In genomic region chr5:38465045-38465444, GRCh38 we compare ENCODE assay signal across 2 cellular contexts.
TF ChIP-seq lines count a peak whose summit lies in the region.

No MANE protein-coding gene starts in this region.

TF ChIP-seq in A549, 52 proteins besides CTCF, POLR2A, EP300 and RAD21 (continued from another document):
- TF ChIP-seq, protein P1, sequence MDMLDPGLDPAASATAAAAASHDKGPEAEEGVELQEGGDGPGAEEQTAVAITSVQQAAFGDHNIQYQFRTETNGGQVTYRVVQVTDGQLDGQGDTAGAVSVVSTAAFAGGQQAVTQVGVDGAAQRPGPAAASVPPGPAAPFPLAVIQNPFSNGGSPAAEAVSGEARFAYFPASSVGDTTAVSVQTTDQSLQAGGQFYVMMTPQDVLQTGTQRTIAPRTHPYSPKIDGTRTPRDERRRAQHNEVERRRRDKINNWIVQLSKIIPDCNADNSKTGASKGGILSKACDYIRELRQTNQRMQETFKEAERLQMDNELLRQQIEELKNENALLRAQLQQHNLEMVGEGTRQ (IDR thresholded peaks at IDR 0.05): no peak
- TF ChIP-seq FOXS1 (CRISPR knock-in tag; IDR thresholded peaks at IDR 0.05): no peak

TF ChIP-seq in GM23338, 12 proteins besides CTCF, POLR2A, EP300 and RAD21 (continued from another document):
- TF ChIP-seq, protein P2, sequence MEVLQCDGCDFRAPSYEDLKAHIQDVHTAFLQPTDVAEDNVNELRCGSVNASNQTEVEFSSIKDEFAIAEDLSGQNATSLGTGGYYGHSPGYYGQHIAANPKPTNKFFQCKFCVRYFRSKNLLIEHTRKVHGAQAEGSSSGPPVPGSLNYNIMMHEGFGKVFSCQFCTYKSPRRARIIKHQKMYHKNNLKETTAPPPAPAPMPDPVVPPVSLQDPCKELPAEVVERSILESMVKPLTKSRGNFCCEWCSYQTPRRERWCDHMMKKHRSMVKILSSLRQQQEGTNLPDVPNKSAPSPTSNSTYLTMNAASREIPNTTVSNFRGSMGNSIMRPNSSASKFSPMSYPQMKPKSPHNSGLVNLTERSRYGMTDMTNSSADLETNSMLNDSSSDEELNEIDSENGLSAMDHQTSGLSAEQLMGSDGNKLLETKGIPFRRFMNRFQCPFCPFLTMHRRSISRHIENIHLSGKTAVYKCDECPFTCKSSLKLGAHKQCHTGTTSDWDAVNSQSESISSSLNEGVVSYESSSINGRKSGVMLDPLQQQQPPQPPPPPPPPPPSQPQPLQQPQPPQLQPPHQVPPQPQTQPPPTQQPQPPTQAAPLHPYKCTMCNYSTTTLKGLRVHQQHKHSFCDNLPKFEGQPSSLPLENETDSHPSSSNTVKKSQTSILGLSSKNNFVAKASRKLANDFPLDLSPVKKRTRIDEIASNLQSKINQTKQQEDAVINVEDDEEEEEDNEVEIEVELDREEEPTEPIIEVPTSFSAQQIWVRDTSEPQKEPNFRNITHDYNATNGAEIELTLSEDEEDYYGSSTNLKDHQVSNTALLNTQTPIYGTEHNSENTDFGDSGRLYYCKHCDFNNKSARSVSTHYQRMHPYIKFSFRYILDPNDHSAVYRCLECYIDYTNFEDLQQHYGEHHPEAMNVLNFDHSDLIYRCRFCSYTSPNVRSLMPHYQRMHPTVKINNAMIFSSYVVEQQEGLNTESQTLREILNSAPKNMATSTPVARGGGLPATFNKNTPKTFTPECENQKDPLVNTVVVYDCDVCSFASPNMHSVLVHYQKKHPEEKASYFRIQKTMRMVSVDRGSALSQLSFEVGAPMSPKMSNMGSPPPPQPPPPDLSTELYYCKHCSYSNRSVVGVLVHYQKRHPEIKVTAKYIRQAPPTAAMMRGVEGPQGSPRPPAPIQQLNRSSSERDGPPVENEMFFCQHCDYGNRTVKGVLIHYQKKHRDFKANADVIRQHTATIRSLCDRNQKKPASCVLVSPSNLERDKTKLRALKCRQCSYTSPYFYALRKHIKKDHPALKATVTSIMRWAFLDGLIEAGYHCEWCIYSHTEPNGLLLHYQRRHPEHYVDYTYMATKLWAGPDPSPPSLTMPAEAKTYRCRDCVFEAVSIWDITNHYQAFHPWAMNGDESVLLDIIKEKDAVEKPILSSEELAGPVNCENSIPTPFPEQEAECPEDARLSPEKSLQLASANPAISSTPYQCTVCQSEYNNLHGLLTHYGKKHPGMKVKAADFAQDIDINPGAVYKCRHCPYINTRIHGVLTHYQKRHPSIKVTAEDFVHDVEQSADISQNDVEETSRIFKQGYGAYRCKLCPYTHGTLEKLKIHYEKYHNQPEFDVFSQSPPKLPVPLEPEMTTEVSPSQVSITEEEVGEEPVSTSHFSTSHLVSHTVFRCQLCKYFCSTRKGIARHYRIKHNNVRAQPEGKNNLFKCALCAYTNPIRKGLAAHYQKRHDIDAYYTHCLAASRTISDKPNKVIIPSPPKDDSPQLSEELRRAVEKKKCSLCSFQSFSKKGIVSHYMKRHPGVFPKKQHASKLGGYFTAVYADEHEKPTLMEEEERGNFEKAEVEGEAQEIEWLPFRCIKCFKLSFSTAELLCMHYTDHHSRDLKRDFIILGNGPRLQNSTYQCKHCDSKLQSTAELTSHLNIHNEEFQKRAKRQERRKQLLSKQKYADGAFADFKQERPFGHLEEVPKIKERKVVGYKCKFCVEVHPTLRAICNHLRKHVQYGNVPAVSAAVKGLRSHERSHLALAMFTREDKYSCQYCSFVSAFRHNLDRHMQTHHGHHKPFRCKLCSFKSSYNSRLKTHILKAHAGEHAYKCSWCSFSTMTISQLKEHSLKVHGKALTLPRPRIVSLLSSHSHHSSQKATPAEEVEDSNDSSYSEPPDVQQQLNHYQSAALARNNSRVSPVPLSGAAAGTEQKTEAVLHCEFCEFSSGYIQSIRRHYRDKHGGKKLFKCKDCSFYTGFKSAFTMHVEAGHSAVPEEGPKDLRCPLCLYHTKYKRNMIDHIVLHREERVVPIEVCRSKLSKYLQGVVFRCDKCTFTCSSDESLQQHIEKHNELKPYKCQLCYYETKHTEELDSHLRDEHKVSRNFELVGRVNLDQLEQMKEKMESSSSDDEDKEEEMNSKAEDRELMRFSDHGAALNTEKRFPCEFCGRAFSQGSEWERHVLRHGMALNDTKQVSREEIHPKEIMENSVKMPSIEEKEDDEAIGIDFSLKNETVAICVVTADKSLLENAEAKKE (CRISPR knock-in tag; IDR thresholded peaks at IDR 0.05): no peak
- TF ChIP-seq, protein P3, sequence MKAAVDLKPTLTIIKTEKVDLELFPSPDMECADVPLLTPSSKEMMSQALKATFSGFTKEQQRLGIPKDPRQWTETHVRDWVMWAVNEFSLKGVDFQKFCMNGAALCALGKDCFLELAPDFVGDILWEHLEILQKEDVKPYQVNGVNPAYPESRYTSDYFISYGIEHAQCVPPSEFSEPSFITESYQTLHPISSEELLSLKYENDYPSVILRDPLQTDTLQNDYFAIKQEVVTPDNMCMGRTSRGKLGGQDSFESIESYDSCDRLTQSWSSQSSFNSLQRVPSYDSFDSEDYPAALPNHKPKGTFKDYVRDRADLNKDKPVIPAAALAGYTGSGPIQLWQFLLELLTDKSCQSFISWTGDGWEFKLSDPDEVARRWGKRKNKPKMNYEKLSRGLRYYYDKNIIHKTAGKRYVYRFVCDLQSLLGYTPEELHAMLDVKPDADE (IDR thresholded peaks at IDR 0.05): no peak
